In genomic region chr10:17262502-17262901, GRCh38 we compare ENCODE assay signal across 18 cellular contexts. TPM values are rescaled to one million over a fixed set of nuclear protein-coding genes. Genes with fewer than 3 reads are reported as not detected.
DNase-seq lines count a peak whose midpoint lies in the region; ATAC-seq, FAIRE-seq and TF ChIP-seq lines count a peak whose summit lies in the region.
"Had no signal": no experiment of that assay in that cellular context is flagged by ENCODE, and none has a peak within 500 bp of the region (broad histone marks: within the 10 kb centered on the region; RNA-seq: fewer than 3 reads in every experiment).

No MANE protein-coding gene starts in this region.

- no TSS peak for BruUV-seq in HCT116 (replicated peaks; lab: Mats Ljungman, UMichigan)
- no TSS peak for BruUV-seq in GM12878 (replicated peaks; lab: Mats Ljungman, UMichigan)

- no peaks in the 10 kb centered on the region for H3K79me2 ChIP-seq in HCT116 (ENCODE audit: insufficient read depth, low read length)
- H3K79me2 ChIP-seq in GM12878 (ENCODE audit: control insufficient read depth, insufficient read depth, low read length) = no peaks in the 10 kb centered on the region

- no peaks in the 10 kb centered on the region for H4K20me1 ChIP-seq in HCT116 (ENCODE audit: insufficient read depth)
- H4K20me1 ChIP-seq in GM12878 (ENCODE audit: control insufficient read depth, insufficient read depth) = no peaks in the 10 kb centered on the region
- H4K20me1 ChIP-seq: BLaER1 had no signal

- no peaks in the 10 kb centered on the region for H3K36me3 ChIP-seq in HCT116 (ENCODE audit: control insufficient read depth in 1 of 2, insufficient read depth in 2 of 2, low read length in 2 of 2)
- H3K36me3 ChIP-seq in HEK293 (ENCODE audit: control insufficient read depth in 2 of 2, insufficient read depth in 1 of 2, low read length in 2 of 2) = no peaks in the 10 kb centered on the region
- H3K36me3 ChIP-seq in GM12878 (ENCODE audit: control insufficient read depth in 2 of 2, insufficient read depth in 2 of 2, low read length in 1 of 2) = no peaks in the 10 kb centered on the region
- H3K36me3 ChIP-seq in HAP-1 (replicated peaks) = no peaks in the 10 kb centered on the region
- H3K36me3 ChIP-seq: BLaER1 had no signal

- H3K4me3 ChIP-seq in HCT116 (replicated peaks in 1 of 2; ENCODE audit: low read depth in 1 of 2, low read length in 2 of 2) (no peak overlapping the region), HEK293 (ENCODE audit: low read depth, low read length) (no peak overlapping the region), GM12878 (no peak overlapping the region), HAP-1 (no peak overlapping the region)
- H3K4me3 ChIP-seq: BLaER1, GM23248 had no signal

- peaks cover under 1 to 5% of the 10 kb centered on the region in 2 experiments; a peak in 3 of 4 replicates for H3K4me1 ChIP-seq in HCT116 (ENCODE audit: control insufficient read depth in 1 of 2, insufficient read depth in 2 of 2, low read length in 2 of 2)
- H3K4me1 ChIP-seq in HEK293 (ENCODE audit: control insufficient read depth, insufficient read depth, low read length) = no peaks in the 10 kb centered on the region
- H3K4me1 ChIP-seq in GM12878 (ENCODE audit: control insufficient read depth, insufficient read depth, low read length) = no peaks in the 10 kb centered on the region
- H3K4me1 ChIP-seq in HAP-1 = no peaks in the 10 kb centered on the region
- H3K4me1 ChIP-seq: BLaER1 had no signal

- POLR2A ChIA-PET in HCT116 (lab: Charles Lee) = no interaction called here
- POLR2A ChIA-PET in HEK293 (lab: Yijun Ruan, JAX) = no interaction called here
- POLR2A ChIA-PET in GM12878 (lab: Charles Lee) = no interaction called here

- CTCF ChIA-PET in HCT116 (lab: Charles Lee) (no interaction called here), HEK293 (lab: Yijun Ruan, JAX) (interaction anchor here (0.5 kb wide), 1 partner anchor 35 kb away, joined by 5 read pairs; no protein-coding TSS in a partner anchor), GM12878 (lab: Yijun Ruan, JAX) (no interaction called here)

- RAD21 ChIA-PET in HCT116 (lab: Charles Lee; ENCODE audit: low non-redundant PET in 1 of 2, low total read pairs in 2 of 2, uncharacterized antibody in 2 of 2, unreplicated experiment in 2 of 2) = no interaction called here
- RAD21 ChIA-PET in GM12878 (lab: Charles Lee; ENCODE audit: unreplicated experiment) = no interaction called here

- FAIRE-seq in GM12878 (lab: Jason Lieb, UNC) (no peak), RCC 7860 (lab: Jason Lieb, UNC) (no peak)
- FAIRE-seq: D721Med, G401.6, GM19239, H1 had no signal

- TF ChIP-seq CTCF in HCT116 (IDR thresholded peaks at IDR 0.05 in 2 of 3, conservative IDR thresholded peaks at IDR 0.05 in 1 of 3; ENCODE audit: borderline replicate concordance in 1 of 3, insufficient read depth in 1 of 3, low read depth in 2 of 3, low read length in 2 of 3) = no peak
- TF ChIP-seq CTCF in HEK293 (tag by site-specific recombination; IDR thresholded peaks at IDR 0.05) = no peak
- TF ChIP-seq CTCF in GM12878 (IDR thresholded peaks at IDR 0.05 in 2 of 3, conservative IDR thresholded peaks at IDR 0.05 in 1 of 3; ENCODE audit: control insufficient read depth in 2 of 3, extremely low read depth in 1 of 3, insufficient read depth in 1 of 3, low read depth in 3 of 3, low read length in 3 of 3) = no peak

- SMC1A ChIA-PET in GM12878 (lab: Charles Lee; ENCODE audit: uncharacterized antibody, unreplicated experiment) = no interaction called here

- no peaks in the 10 kb centered on the region for H3K9me2 ChIP-seq in HCT116 (ENCODE audit: insufficient read depth)

- TF ChIP-seq RAD21 in HCT116 (IDR thresholded peaks at IDR 0.05; ENCODE audit: low read depth) = no peak
- TF ChIP-seq RAD21 in GM12878 (IDR thresholded peaks at IDR 0.05; ENCODE audit: insufficient read depth, low read depth, low read length) = no peak

- H3K9me3 ChIP-seq in HCT116 (ENCODE audit: control insufficient read depth in 1 of 2, insufficient read depth in 1 of 2, low read depth in 1 of 2, low read length in 2 of 2) (peaks cover 17 to 23% of the 10 kb centered on the region in 2 experiments; a peak in 2 of 4 replicates), HEK293 (ENCODE audit: control insufficient read depth, insufficient read depth, low read depth, low read length) (no peaks in the 10 kb centered on the region), GM12878 (replicated peaks; ENCODE audit: control insufficient read depth, insufficient read depth, low read length) (peaks cover 2% of the 10 kb centered on the region; the same call in 1 of the 3 replicates), HAP-1 (peaks cover 11% of the 10 kb centered on the region)

- TF ChIP-seq EP300 in GM12878 (IDR thresholded peaks at IDR 0.05; ENCODE audit: borderline replicate concordance in 1 of 2, control insufficient read depth in 1 of 2, low read depth in 2 of 2, low read length in 2 of 2) = no peak

- DNase-seq in HCT116 (ENCODE audit: low read depth, low spot score) = no peak
- DNase-seq in GM12878 (ENCODE audit: low read depth, low spot score) = no peak
- no peak for DNase-seq in RCC 7860 (ENCODE audit: low spot score)
- DNase-seq in NCI-H2107 (lab: John Stamatoyannopoulos, UW) = no peak
- no peak for DNase-seq in HAP-1 (ENCODE audit: low spot score in 2 of 2)
- DNase-seq: CD4-positive, CD25-positive, alpha-beta regulatory T cell; CD8-positive, alpha-beta T cell; DMS 273 treated with DMSO at 0.1 percent for 48 hours; DND-41; GM23248; H7 had no signal

- no peak overlapping the region for H3K9ac ChIP-seq in HCT116 (ENCODE audit: low read length)
- H3K9ac ChIP-seq in GM12878 (ENCODE audit: control insufficient read depth, insufficient read depth, low read length) = no peak overlapping the region
- H3K9ac ChIP-seq: BLaER1, GM23248 had no signal

- intact Hi-C loops in HCT116 (cut with micrococcal nuclease) (no loop called here), GM12878 (cut with micrococcal nuclease; ENCODE audit: unreplicated experiment) (no loop called here)

- H3K4me2 ChIP-seq in HCT116 (ENCODE audit: low read length) (no peak overlapping the region), GM12878 (ENCODE audit: control insufficient read depth, insufficient read depth) (no peak overlapping the region)
- H3K4me2 ChIP-seq: BLaER1 had no signal

- no peaks in the 10 kb centered on the region for H3K27me3 ChIP-seq in HCT116 (ENCODE audit: insufficient read depth, low read length)
- H3K27me3 ChIP-seq in GM12878 (replicated peaks in 1 of 2; ENCODE audit: control insufficient read depth in 2 of 2, insufficient read depth in 2 of 2, low read length in 1 of 2) = no peaks in the 10 kb centered on the region; a peak in 1 of 4 replicates
- no peaks in the 10 kb centered on the region for H3K27me3 ChIP-seq in HAP-1 (ENCODE audit: low read depth)
- H3K27me3 ChIP-seq: BLaER1 had no signal

- in situ Hi-C loops in GM12878 (cut with MboI) = loop anchor here (25.0 kb wide), 1 partner anchor 1375 kb away; no protein-coding TSS in a partner anchor
- in situ Hi-C loops in HAP-1 (cut with MboI; ENCODE audit: low sequenced_read_pairs) = no loop called here

- H2AFZ ChIP-seq in HCT116 (ENCODE audit: low read depth, low read length, poor library complexity, severe bottlenecking) (no peak overlapping the region), GM12878 (ENCODE audit: control insufficient read depth, low read depth, low read length) (no peak overlapping the region)
- H2AFZ ChIP-seq: GM23248 had no signal

- ATAC-seq in HCT116 (no peak), GM12878 (no peak)
- ATAC-seq: CD8-positive, alpha-beta T cell had no signal

- H3K27ac ChIP-seq in HCT116 (ENCODE audit: low read depth, low read length) = no peak overlapping the region
- no peak overlapping the region for H3K27ac ChIP-seq in HEK293 (ENCODE audit: extremely low read depth, low read depth, low read length)
- H3K27ac ChIP-seq in GM12878 (ENCODE audit: control insufficient read depth, insufficient read depth) = no peak overlapping the region
- H3K27ac ChIP-seq: BLaER1, C4-2B, GM23248 had no signal

- TF ChIP-seq POLR2A in HCT116 (IDR thresholded peaks at IDR 0.05; ENCODE audit: borderline replicate concordance, extremely low read depth, insufficient read depth, insufficient read length) = no peak
- no peak for TF ChIP-seq POLR2A in GM12878 (IDR thresholded peaks at IDR 0.05; ENCODE audit: low read depth, low read length)

- WGBS in GM12878 (ENCODE audit: insufficient coverage, insufficient replicate concordance, low lambda C conversion rate, missing lambda C conversion rate) = 40% methylated on average over 4 of the region's 4 CpGs

TF ChIP-seq in HCT116, 20 proteins besides CTCF, POLR2A, EP300 and RAD21 (continues in another document):
- no peak for TF ChIP-seq EZH2phosphoT487 (IDR thresholded peaks at IDR 0.05; ENCODE audit: borderline replicate concordance)
- peak; percentile 69; the same call in 1 of the 2 replicates for TF ChIP-seq CBX3 (IDR thresholded peaks at IDR 0.05; ENCODE audit: low read depth)

TF ChIP-seq in GM12878, 131 proteins besides CTCF, POLR2A, EP300 and RAD21:
- TF ChIP-seq CHD1 (IDR thresholded peaks at IDR 0.05; ENCODE audit: low read depth, low read length) (no peak), CBX5 (IDR thresholded peaks at IDR 0.05; ENCODE audit: low read depth) (peak; percentile 56; the same call in 1 of the 2 replicates)
TF ChIP-seq in GM12878: peak in this region for 1.

RNA-seq across cellular contexts. Expression of gene VIM, which starts 34.5 kb away (rescaled TPM):
- total RNA-seq in HCT116 (2021; ENCODE audit: unreplicated experiment) = 7.2 TPM
- polyA plus RNA-seq in HCT116 (2012) = 0.90 and 1.8 TPM in 2 replicates
- total RNA-seq in GM12878 (2013; cell fraction: nucleolus; rRNA removed) = 102 and 108 TPM in 2 replicates
- 256 and 287 TPM in 2 replicates for total RNA-seq in GM12878 (2014; rRNA removed)
- 119 and 128 TPM in 2 replicates for total RNA-seq in GM12878 (2014; rRNA removed; fragmentation: Illumina TruSeq; extraction: Trizol)
- 286 TPM in 2 replicates for total RNA-seq in GM12878 (2021)
- 52.3 TPM for polyA plus RNA-seq in GM12878 (2011; ENCODE audit: low read depth)
- polyA plus RNA-seq in GM12878 (2011; rRNA removed) = 171 and 172 TPM in 2 replicates
- polyA plus RNA-seq in GM12878 (2011; cell fraction: cytosol; rRNA removed) = 203 and 208 TPM in 2 replicates
- 199 and 275 TPM in 2 replicates for polyA plus RNA-seq in GM12878 (2011; cell fraction: nucleus; rRNA removed)
- polyA plus RNA-seq in GM12878 (2012) = 59.9 and 125 TPM in 2 replicates
- polyA plus RNA-seq in GM12878 (2014; fragmentation: Illumina TruSeq; extraction: Trizol) = 217 and 253 TPM in 2 replicates
- 100 to 1,000 TPM in 1 of 2 experiments, 10 to 100 TPM in 1; 44.2 to 115 TPM for polyA plus RNA-seq in GM12878 (2014; fragmentation: Nextera tagmentation; extraction: Ambion mirVana)
- 146 and 169 TPM in 2 replicates for polyA plus RNA-seq in GM12878 (2014; rRNA removed)
- polyA plus RNA-seq in GM12878 (2016; fragmentation: Nextera tagmentation; extraction: Ambion mirVana) = 100 to 1,000 TPM; 203 to 214 TPM
- 229 and 260 TPM in 2 replicates for polyA minus RNA-seq in GM12878 (2011; rRNA and poly(A)+ RNA removed)
- polyA minus RNA-seq in GM12878 (2011; cell fraction: cytosol; rRNA and poly(A)+ RNA removed) = 148 and 150 TPM in 2 replicates
- 73.7 and 140 TPM in 2 replicates for polyA minus RNA-seq in GM12878 (2011; cell fraction: nucleus; rRNA and poly(A)+ RNA removed)

Comparison
In these comparisons a context has a peak if more than half of its experiments do, and no peak if none do; other contexts are left out.
1. RNA of gene VIM, which starts 34.5 kb away (total RNA-seq): 102 to 287 TPM in GM12878; 7.2 TPM in HCT116 (single experiment); every median in the first group is over 10 times any median in the second.